ENCODE assay signal across 1 cellular context in the genomic region with DNA sequence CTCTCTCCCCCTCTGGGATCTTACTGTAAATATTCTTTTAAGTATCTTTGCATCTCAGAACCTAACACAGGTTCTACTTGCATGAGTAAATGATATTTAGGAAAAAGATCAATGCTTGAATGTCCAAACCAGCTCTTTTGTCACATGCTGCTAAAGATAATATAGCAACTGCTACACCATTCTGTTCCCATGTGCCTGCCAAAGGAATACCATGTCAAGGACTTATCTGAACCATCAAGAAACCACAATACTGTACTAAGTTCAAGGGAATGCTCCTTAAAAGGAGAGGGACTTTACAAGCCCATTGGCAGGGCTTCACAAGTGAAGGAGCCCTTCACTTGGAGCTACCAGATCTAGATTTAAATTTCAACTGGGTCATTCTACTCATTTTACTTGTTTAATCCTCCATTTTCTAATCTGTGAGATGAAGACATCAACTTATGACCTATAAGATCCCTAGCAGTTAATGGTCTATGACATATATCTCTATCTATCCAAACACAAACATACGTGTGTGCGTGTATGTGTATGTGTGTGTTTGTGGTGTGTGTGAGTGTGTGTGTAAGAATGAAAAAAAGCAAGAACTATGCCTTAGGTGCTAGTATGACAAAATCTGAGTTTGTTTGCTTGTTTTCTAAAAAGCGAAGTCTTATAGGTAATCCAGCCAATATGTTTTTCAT.
TF ChIP-seq lines count a peak whose summit lies in the region.

No MANE protein-coding gene starts in this region.

TF ChIP-seq in K562, 482 proteins besides CTCF, POLR2A, EP300 and RAD21 (continued from another document):
- TF ChIP-seq, protein P1, sequence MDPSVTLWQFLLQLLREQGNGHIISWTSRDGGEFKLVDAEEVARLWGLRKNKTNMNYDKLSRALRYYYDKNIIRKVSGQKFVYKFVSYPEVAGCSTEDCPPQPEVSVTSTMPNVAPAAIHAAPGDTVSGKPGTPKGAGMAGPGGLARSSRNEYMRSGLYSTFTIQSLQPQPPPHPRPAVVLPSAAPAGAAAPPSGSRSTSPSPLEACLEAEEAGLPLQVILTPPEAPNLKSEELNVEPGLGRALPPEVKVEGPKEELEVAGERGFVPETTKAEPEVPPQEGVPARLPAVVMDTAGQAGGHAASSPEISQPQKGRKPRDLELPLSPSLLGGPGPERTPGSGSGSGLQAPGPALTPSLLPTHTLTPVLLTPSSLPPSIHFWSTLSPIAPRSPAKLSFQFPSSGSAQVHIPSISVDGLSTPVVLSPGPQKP (CRISPR knock-in tag; IDR thresholded peaks at IDR 0.05), result no peak
- TF ChIP-seq PCBP2 (IDR thresholded peaks at IDR 0.05; ENCODE audit: low read depth, low read length, poor library complexity, severe bottlenecking) (no peak), ZZZ3 (IDR thresholded peaks at IDR 0.05) (no peak), ZNF134 (CRISPR knock-in tag; conservative IDR thresholded peaks at IDR 0.05) (peak; percentile 41; the same call in 1 of the 2 replicates), SMAD3 (CRISPR knock-in tag; conservative IDR thresholded peaks at IDR 0.05) (peak; percentile 89), MAZ (CRISPR knock-in tag; conservative IDR thresholded peaks at IDR 0.05 in 1 of 2, IDR thresholded peaks at IDR 0.05 in 1 of 2) (0 out of 4 replicates have a peak, but pooled peaks of 1 of the 2 experiments have one; percentile 25), ZNF644 (tag; IDR thresholded peaks at IDR 0.05; ENCODE audit: low read depth) (peak; percentile 84; the same call in 1 of the 2 replicates), ZBTB17 (CRISPR knock-in tag; IDR thresholded peaks at IDR 0.05) (peak; percentile 71; the same call in 1 of the 2 replicates), PHB (CRISPR knock-in tag; IDR thresholded peaks at IDR 0.05) (no peak), ZNF780A (CRISPR knock-in tag; IDR thresholded peaks at IDR 0.05) (no peak), ZNF766 (CRISPR knock-in tag; conservative IDR thresholded peaks at IDR 0.05) (peak; percentile 96), CHD2 (IDR thresholded peaks at IDR 0.05; ENCODE audit: low read depth, low read length) (no peak), GATA2 (CRISPR knock-in tag; IDR thresholded peaks at IDR 0.05) (0 out of 2 replicates have a peak, but pooled peaks have one; percentile 11), EGR1 (conservative IDR thresholded peaks at IDR 0.05) (no peak)
- TF ChIP-seq, protein P2, sequence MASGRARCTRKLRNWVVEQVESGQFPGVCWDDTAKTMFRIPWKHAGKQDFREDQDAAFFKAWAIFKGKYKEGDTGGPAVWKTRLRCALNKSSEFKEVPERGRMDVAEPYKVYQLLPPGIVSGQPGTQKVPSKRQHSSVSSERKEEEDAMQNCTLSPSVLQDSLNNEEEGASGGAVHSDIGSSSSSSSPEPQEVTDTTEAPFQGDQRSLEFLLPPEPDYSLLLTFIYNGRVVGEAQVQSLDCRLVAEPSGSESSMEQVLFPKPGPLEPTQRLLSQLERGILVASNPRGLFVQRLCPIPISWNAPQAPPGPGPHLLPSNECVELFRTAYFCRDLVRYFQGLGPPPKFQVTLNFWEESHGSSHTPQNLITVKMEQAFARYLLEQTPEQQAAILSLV (tag; IDR thresholded peaks at IDR 0.05), result no peak
- TF ChIP-seq, protein P3, sequence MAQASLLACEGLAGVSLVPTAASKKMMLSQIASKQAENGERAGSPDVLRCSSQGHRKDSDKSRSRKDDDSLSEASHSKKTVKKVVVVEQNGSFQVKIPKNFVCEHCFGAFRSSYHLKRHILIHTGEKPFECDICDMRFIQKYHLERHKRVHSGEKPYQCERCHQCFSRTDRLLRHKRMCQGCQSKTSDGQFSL (CRISPR knock-in tag; IDR thresholded peaks at IDR 0.05), result no peak
- TF ChIP-seq, protein P3 (tag; IDR thresholded peaks at IDR 0.05), result no peak
- TF ChIP-seq, protein P4, sequence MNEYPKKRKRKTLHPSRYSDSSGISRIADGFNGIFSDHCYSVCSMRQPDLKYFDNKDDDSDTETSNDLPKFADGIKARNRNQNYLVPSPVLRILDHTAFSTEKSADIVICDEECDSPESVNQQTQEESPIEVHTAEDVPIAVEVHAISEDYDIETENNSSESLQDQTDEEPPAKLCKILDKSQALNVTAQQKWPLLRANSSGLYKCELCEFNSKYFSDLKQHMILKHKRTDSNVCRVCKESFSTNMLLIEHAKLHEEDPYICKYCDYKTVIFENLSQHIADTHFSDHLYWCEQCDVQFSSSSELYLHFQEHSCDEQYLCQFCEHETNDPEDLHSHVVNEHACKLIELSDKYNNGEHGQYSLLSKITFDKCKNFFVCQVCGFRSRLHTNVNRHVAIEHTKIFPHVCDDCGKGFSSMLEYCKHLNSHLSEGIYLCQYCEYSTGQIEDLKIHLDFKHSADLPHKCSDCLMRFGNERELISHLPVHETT (CRISPR knock-in tag; conservative IDR thresholded peaks at IDR 0.05 in 1 of 2, IDR thresholded peaks at IDR 0.05 in 1 of 2), result peak in 1 of 2 experiments; percentile 92; a peak in 2 of 4 replicates
- TF ChIP-seq, protein P5, sequence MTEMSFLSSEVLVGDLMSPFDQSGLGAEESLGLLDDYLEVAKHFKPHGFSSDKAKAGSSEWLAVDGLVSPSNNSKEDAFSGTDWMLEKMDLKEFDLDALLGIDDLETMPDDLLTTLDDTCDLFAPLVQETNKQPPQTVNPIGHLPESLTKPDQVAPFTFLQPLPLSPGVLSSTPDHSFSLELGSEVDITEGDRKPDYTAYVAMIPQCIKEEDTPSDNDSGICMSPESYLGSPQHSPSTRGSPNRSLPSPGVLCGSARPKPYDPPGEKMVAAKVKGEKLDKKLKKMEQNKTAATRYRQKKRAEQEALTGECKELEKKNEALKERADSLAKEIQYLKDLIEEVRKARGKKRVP (CRISPR knock-in tag; IDR thresholded peaks at IDR 0.05), result peak; percentile 69
